In the genomic region with DNA sequence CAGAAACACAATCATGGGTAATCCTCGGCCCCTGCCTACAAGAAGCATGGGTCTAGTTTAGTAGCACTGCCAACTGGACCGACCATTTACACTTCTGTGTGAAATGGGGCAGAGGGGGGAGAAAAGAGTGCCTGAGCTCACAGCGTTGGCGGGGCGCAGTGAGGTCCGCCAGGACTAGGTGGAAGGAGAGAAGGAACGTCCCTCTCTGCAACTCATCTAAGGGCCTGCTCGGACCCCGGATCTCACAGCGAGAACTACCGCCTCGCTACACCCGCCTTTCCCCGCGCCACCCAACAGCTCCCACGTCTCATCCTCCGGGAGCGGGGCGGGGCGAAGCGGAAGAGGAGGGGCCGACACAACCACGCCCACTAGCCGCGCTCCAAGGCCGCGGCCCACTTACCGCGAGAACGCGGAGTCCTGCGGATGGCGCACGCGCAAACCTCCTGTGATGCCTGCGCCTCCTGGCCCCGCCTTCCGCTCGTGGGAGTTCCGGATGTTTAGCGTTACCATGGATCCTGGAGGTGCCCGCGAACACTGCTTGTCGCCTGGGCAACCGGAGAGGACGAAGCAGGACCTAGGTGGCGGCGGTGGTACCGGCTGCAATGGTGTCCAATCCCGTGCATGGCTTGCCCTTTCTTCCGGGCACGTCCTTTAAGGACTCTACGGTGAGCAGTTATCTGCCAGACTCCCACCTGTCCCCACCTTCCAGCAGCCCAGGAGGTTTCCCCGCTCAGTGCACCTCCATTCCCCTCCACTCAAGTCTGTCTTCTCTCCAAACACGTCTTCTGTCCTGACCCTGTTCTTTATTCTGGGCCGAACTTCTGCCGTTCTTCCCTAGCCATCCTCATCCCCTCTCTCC, we compare ENCODE assay signal across 8 cellular contexts. TPM values are rescaled to one million over a fixed set of nuclear protein-coding genes. Genes with fewer than 3 reads are reported as not detected.
DNase-seq lines count a peak whose midpoint lies in the region; ATAC-seq and TF ChIP-seq lines count a peak whose summit lies in the region.

A gene with protein sequence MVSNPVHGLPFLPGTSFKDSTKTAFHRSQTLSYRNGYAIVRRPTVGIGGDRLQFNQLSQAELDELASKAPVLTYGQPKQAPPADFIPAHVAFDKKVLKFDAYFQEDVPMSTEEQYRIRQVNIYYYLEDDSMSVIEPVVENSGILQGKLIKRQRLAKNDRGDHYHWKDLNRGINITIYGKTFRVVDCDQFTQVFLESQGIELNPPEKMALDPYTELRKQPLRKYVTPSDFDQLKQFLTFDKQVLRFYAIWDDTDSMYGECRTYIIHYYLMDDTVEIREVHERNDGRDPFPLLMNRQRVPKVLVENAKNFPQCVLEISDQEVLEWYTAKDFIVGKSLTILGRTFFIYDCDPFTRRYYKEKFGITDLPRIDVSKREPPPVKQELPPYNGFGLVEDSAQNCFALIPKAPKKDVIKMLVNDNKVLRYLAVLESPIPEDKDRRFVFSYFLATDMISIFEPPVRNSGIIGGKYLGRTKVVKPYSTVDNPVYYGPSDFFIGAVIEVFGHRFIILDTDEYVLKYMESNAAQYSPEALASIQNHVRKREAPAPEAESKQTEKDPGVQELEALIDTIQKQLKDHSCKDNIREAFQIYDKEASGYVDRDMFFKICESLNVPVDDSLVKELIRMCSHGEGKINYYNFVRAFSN (plus strand): TSS at position 534 of the 859 bp plus-strand sequence. CDS start 69 bp downstream, at position 603.

- H3K4me1 ChIP-seq in OCI-LY3 (ENCODE audit: low read length) (peaks cover 44% of the 10 kb centered on the region), mucosa of descending colon (ENCODE audit: low read depth) (no peaks in the 10 kb centered on the region)

- no peak for TF ChIP-seq CTCF in OCI-LY3 (IDR thresholded peaks at IDR 0.05; ENCODE audit: low read depth, low read length)
- TF ChIP-seq CTCF in mucosa of descending colon (IDR thresholded peaks at IDR 0.05): no peak

- no peaks in the 10 kb centered on the region for H3K9me3 ChIP-seq in OCI-LY3 (ENCODE audit: insufficient read depth, low read length)
- no peaks in the 10 kb centered on the region for H3K9me3 ChIP-seq in mucosa of descending colon

- H3K79me2 ChIP-seq in OCI-LY3 (ENCODE audit: low read length): no peaks in the 10 kb centered on the region

- no peaks in the 10 kb centered on the region for H3K36me3 ChIP-seq in OCI-LY3 (replicated peaks; ENCODE audit: low read depth, low read length)
- no peaks in the 10 kb centered on the region for H3K36me3 ChIP-seq in mucosa of descending colon (ENCODE audit: low read depth)

- H4K20me1 ChIP-seq in OCI-LY3 (ENCODE audit: insufficient read depth, low read length): no peaks in the 10 kb centered on the region

- H2AFZ ChIP-seq in OCI-LY3 (ENCODE audit: low read depth, low read length): peak within 1 kb of the TSS; percentile 87

- H3K4me2 ChIP-seq in OCI-LY3 (ENCODE audit: low read length): peak within 1 kb of the TSS; percentile 96

- ATAC-seq in GM21526 (IDR thresholded peaks at IDR 0.05; ENCODE audit: low FRiP score, unreplicated experiment) (peak; percentile 85), mucosa of descending colon (peak; percentile 99)

- peak within 1 kb of the TSS; percentile 89 for H3K9ac ChIP-seq in OCI-LY3 (ENCODE audit: low read length)

- peaks cover 3% of the 10 kb centered on the region; the same call in 1 of the 2 replicates for H3K27me3 ChIP-seq in OCI-LY3 (ENCODE audit: low read depth, low read length)

- H3K4me3 ChIP-seq in OCI-LY3 (ENCODE audit: low read length) (peak within 1 kb of the TSS; percentile 95), mucosa of descending colon (peak within 1 kb of the TSS; percentile 27)

- DNase-seq in DMS 273 (lab: John Stamatoyannopoulos, UW; ENCODE audit: unreplicated experiment): peak; percentile 99
- peak; percentile 81 for DNase-seq in HuH-7 (ENCODE audit: low spot score)
- peak; percentile 98 for DNase-seq in activated T-cell treated with anti-CD3 and anti-CD28 coated beads for 24 hours (ENCODE audit: low read depth)
- DNase-seq in epithelial cell of prostate (ENCODE audit: low read depth, low spot score): peak; percentile 84
- peak; percentile 99 for DNase-seq in mucosa of descending colon
- peak; percentile 97 for DNase-seq in stimulated activated CD8-positive, alpha-beta memory T cell treated with anti-CD3 and anti-CD28 coated beads, Interleukin-4, amount 100 ng/mL, for 24 hours (ENCODE audit: low read depth)

- intact Hi-C loops in mucosa of descending colon (cut with DNase I, micrococcal nuclease): loop anchor here (5.0 to 10.0 kb wide), 3 partner anchors 155 to 242 kb away; a partner anchor contains a TSS

- H3K27ac ChIP-seq in OCI-LY3 (ENCODE audit: low read length) (peak within 1 kb of the TSS; percentile 46), epithelial cell of prostate (peak within 1 kb of the TSS; percentile 41)

RNA-seq across cellular contexts. Expression of the gene that starts here (rescaled TPM):
- 10 to 100 TPM; 10.8 to 22.2 (median 20.5) TPM for total RNA-seq in mucosa of descending colon

Comparison
In these comparisons a context has a peak if more than half of its experiments do, and no peak if none do; other contexts are left out.
1. Peak in every context shown above with its lines: DNase-seq, ATAC-seq, H3K4me3 ChIP-seq and H3K27ac ChIP-seq.